In genomic region chr17:79035686-79036085, GRCh38 we compare ENCODE assay signal across 16 cellular contexts. TPM values are rescaled to one million over a fixed set of nuclear protein-coding genes. Genes with fewer than 3 reads are reported as not detected.
DNase-seq lines count a peak whose midpoint lies in the region; ATAC-seq and TF ChIP-seq lines count a peak whose summit lies in the region.
"Had no signal": no experiment of that assay in that cellular context is flagged by ENCODE, and none has a peak within 500 bp of the region (broad histone marks: within the 10 kb centered on the region; RNA-seq: fewer than 3 reads in every experiment).

No MANE protein-coding gene starts in this region.

- peak; percentile 12 for DNase-seq in activated CD8-positive, alpha-beta memory T cell treated with anti-CD3 and anti-CD28 coated beads, Interleukin-2, amount 50 U/mL, for 48 hours
- no peak for DNase-seq in activated CD8-positive, alpha-beta memory T cell treated with anti-CD3 and anti-CD28 coated beads, Interleukin-2, amount 10 ng/mL, durations not matched to agents 7 days and 5 days
- DNase-seq in SJCRH30 (no peak), islet precursor cell (peak; percentile 32), thoracic aorta (ENCODE audit: low spot score) (no peak), 8988T (no peak)
- DNase-seq: C1 segment of cervical spinal cord, GF-D8, Karpas-422, MM.1S, NCI-H1092 treated with DMSO at 0.1 percent for 48 hours, NCI-H1694, SHP77 had no signal

- peaks cover 11% of the 10 kb centered on the region for H3K27me3 Mint-ChIP-seq in activated CD8-positive, alpha-beta memory T cell treated with anti-CD3 and anti-CD28 coated beads, Interleukin-2, amount 10 ng/mL, durations not matched to agents 7 days and 5 days

- no peaks in the 10 kb centered on the region for H3K9me3 Mint-ChIP-seq in activated CD8-positive, alpha-beta memory T cell treated with anti-CD3 and anti-CD28 coated beads, Interleukin-2, amount 10 ng/mL, durations not matched to agents 7 days and 5 days (ENCODE audit: low read depth)

- no peak for ATAC-seq in activated CD8-positive, alpha-beta memory T cell treated with anti-CD3 and anti-CD28 coated beads, Interleukin-2, amount 10 ng/mL, durations not matched to agents 7 days and 5 days
- ATAC-seq in thoracic aorta (ENCODE audit: insufficient number of reproducible peaks, low FRiP score, low read depth): no peak
- no peak for ATAC-seq in GM18909 (IDR thresholded peaks at IDR 0.05; ENCODE audit: poor library complexity, unreplicated experiment)
- no peak for ATAC-seq in HG03095 (IDR thresholded peaks at IDR 0.05; ENCODE audit: unreplicated experiment)

- H3K4me1 ChIP-seq in SJCRH30: peaks cover 47% of the 10 kb centered on the region
- H3K4me1 ChIP-seq in thoracic aorta (ENCODE audit: control insufficient read depth in 1 of 2, low read depth in 2 of 2): peaks cover 38 to 76% of the 10 kb centered on the region in 2 donors

- CTCF ChIA-PET in activated CD8-positive, alpha-beta memory T cell treated with anti-CD3 and anti-CD28 coated beads, Interleukin-2, amount 10 ng/mL, durations not matched to agents 7 days and 5 days (lab: Charles Lee): interaction anchor here (2.4 kb wide), 1 partner anchor 10 kb away, joined by 13 read pairs; no protein-coding TSS in a partner anchor

- H3K27me3 ChIP-seq in SJCRH30 (no peaks in the 10 kb centered on the region), thoracic aorta (replicated peaks; ENCODE audit: insufficient read depth) (no peaks in the 10 kb centered on the region)
- H3K27me3 ChIP-seq: Peyer's patch had no signal

- H3K4me1 Mint-ChIP-seq in activated CD8-positive, alpha-beta memory T cell treated with anti-CD3 and anti-CD28 coated beads, Interleukin-2, amount 10 ng/mL, durations not matched to agents 7 days and 5 days: no peaks in the 10 kb centered on the region

- TF ChIP-seq CTCF in thoracic aorta (IDR thresholded peaks at IDR 0.05): no peak

- no peaks in the 10 kb centered on the region for H3K36me3 ChIP-seq in SJCRH30
- H3K36me3 ChIP-seq in thoracic aorta: no peaks in the 10 kb centered on the region
- H3K36me3 ChIP-seq: Peyer's patch had no signal

- no peak overlapping the region for H3K4me3 Mint-ChIP-seq in activated CD8-positive, alpha-beta memory T cell treated with anti-CD3 and anti-CD28 coated beads, Interleukin-2, amount 10 ng/mL, durations not matched to agents 7 days and 5 days

- H3K36me3 Mint-ChIP-seq in activated CD8-positive, alpha-beta memory T cell treated with anti-CD3 and anti-CD28 coated beads, Interleukin-2, amount 10 ng/mL, durations not matched to agents 7 days and 5 days: no peaks in the 10 kb centered on the region

- no peak overlapping the region for H3K27ac Mint-ChIP-seq in activated CD8-positive, alpha-beta memory T cell treated with anti-CD3 and anti-CD28 coated beads, Interleukin-2, amount 10 ng/mL, durations not matched to agents 7 days and 5 days

- H3K4me3 ChIP-seq in SJCRH30: no peak overlapping the region
- H3K4me3 ChIP-seq in thoracic aorta: no peak overlapping the region
- H3K4me3 ChIP-seq: Peyer's patch had no signal

- peak overlapping the region; percentile 98 for H3K27ac ChIP-seq in SJCRH30
- H3K27ac ChIP-seq in thoracic aorta: peak overlapping the region; percentile 65 to 68
- H3K27ac ChIP-seq: Peyer's patch had no signal

- H3K9me3 ChIP-seq in SJCRH30 (replicated peaks): no peaks in the 10 kb centered on the region
- H3K9me3 ChIP-seq in thoracic aorta: no peaks in the 10 kb centered on the region
- H3K9me3 ChIP-seq: Peyer's patch had no signal

RNA-seq across cellular contexts. Expression of gene C1QTNF1, which starts 11.7 kb away (rescaled TPM):
- total RNA-seq in activated CD8-positive, alpha-beta memory T cell treated with anti-CD3 and anti-CD28 coated beads, Interleukin-2, amount 10 ng/mL, durations not matched to agents 7 days and 5 days: not detected
- 45.7 and 48.3 TPM in 2 replicates for total RNA-seq in SJCRH30 (2014; rRNA removed; shearing (Covaris generic))
- total RNA-seq in thoracic aorta: 100 to 1,000 TPM; 445 to 518 TPM

RNA-seq across cellular contexts. Expression of gene CANT1, which starts 26.1 kb away (rescaled TPM):
- 10 to 100 TPM; 67.2 to 78.3 TPM for total RNA-seq in activated CD8-positive, alpha-beta memory T cell treated with anti-CD3 and anti-CD28 coated beads, Interleukin-2, amount 10 ng/mL, durations not matched to agents 7 days and 5 days
- 89.0 and 98.6 TPM in 2 replicates for total RNA-seq in SJCRH30 (2014; rRNA removed; shearing (Covaris generic))
- total RNA-seq in thoracic aorta: 10 to 100 TPM; 21.4 to 41.0 TPM

RNA-seq across cellular contexts. Expression of gene ENGASE, which starts 38.9 kb away (rescaled TPM):
- 10 to 100 TPM; 42.9 to 45.7 TPM for total RNA-seq in activated CD8-positive, alpha-beta memory T cell treated with anti-CD3 and anti-CD28 coated beads, Interleukin-2, amount 10 ng/mL, durations not matched to agents 7 days and 5 days
- total RNA-seq in SJCRH30 (2014; rRNA removed; shearing (Covaris generic)): 56.3 and 82.5 TPM in 2 replicates
- 10 to 100 TPM; 50.0 to 75.9 TPM for total RNA-seq in thoracic aorta

RNA-seq across cellular contexts. Expression of gene LGALS3BP, which starts 56.0 kb away (rescaled TPM):
- 100 to 1,000 TPM in 1 of 2 experiments, 10 to 100 TPM in 1; 75.7 to 162 TPM for total RNA-seq in activated CD8-positive, alpha-beta memory T cell treated with anti-CD3 and anti-CD28 coated beads, Interleukin-2, amount 10 ng/mL, durations not matched to agents 7 days and 5 days
- total RNA-seq in SJCRH30 (2014; rRNA removed; shearing (Covaris generic)): 140 and 142 TPM in 2 replicates
- total RNA-seq in thoracic aorta: 100 to 1,000 TPM; 205 to 308 TPM

Comparison
In these comparisons a context has a peak if more than half of its experiments do, and no peak if none do; other contexts are left out.
1. DNase-seq: peak in activated CD8-positive, alpha-beta memory T cell treated with anti-CD3 and anti-CD28 coated beads, Interleukin-2, amount 50 U/mL, for 48 hours (single experiment) and islet precursor cell (single experiment); none in activated CD8-positive, alpha-beta memory T cell treated with anti-CD3 and anti-CD28 coated beads, Interleukin-2, amount 10 ng/mL, durations not matched to agents 7 days and 5 days (single experiment), SJCRH30 (0 of 2), thoracic aorta (single experiment) and 8988T (single experiment).
2. RNA of gene C1QTNF1, which starts 11.7 kb away (total RNA-seq): 445 to 518 TPM in thoracic aorta and 45.7 to 48.3 TPM in SJCRH30; not detected in activated CD8-positive, alpha-beta memory T cell treated with anti-CD3 and anti-CD28 coated beads, Interleukin-2, amount 10 ng/mL, durations not matched to agents 7 days and 5 days; every median in the first group is over 10 times any median in the second.